In the genomic region with DNA sequence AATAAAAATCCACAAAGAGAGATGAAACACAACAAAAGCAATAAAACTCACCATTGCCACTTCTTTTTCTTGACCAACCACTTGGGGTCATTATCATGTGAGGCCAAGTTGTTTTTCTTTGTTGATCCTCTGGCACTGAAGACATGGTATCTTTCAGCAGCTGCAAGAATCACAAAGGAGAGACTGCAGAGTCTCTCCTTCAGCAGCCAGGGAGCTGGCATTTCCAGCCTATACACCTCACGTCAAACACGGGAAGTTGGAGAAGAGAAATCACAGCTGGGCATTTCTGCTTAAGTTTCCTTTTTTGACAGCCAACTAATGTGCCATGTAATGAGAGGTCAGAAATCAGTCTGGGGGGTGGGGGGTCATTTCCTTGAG, we compare ENCODE assay signal across 18 cellular contexts. TPM values are rescaled to one million over a fixed set of nuclear protein-coding genes. Genes with fewer than 3 reads are reported as not detected.
A peak's percentile ranks its signal among the peaks of the same experiment; 100 is the strongest.
DNase-seq lines count a peak whose midpoint lies in the region; ATAC-seq and TF ChIP-seq lines count a peak whose summit lies in the region.
"Had no signal": no experiment of that assay in that cellular context is flagged by ENCODE, and none has a peak within 500 bp of the region (broad histone marks: within the 10 kb centered on the region; RNA-seq: fewer than 3 reads in every experiment).

No MANE protein-coding gene starts in this region.

- H3K36me3 ChIP-seq in GM23338 (ENCODE audit: insufficient read depth) (no peaks in the 10 kb centered on the region), lower lobe of right lung (no peaks in the 10 kb centered on the region)

- H3K4me3 ChIP-seq in GM23338 = no peak overlapping the region
- no peak overlapping the region for H3K4me3 ChIP-seq in lower lobe of right lung

- H4K20me1 ChIP-seq in GM23338 (replicated peaks; ENCODE audit: insufficient read depth) = no peaks in the 10 kb centered on the region

- H3K36me3 Mint-ChIP-seq in GM23338 (ENCODE audit: low read depth) (peaks cover 10% of the 10 kb centered on the region), brain (peaks cover 4% of the 10 kb centered on the region)
- H3K36me3 Mint-ChIP-seq: CD4-positive, CD25-positive, alpha-beta regulatory T cell had no signal

- ATAC-seq in GM23338 = peak; percentile 61
- no peak for ATAC-seq in lower lobe of right lung
- ATAC-seq: PC-3 had no signal

- no peaks in the 10 kb centered on the region for H3K27me3 ChIP-seq in GM23338 (ENCODE audit: insufficient read depth)
- H3K27me3 ChIP-seq in lower lobe of right lung (ENCODE audit: low read depth) = no peaks in the 10 kb centered on the region

- H3K4me1 ChIP-seq in GM23338 (ENCODE audit: insufficient read depth) = peaks cover 24% of the 10 kb centered on the region
- no peaks in the 10 kb centered on the region for H3K4me1 ChIP-seq in lower lobe of right lung

- H3K79me2 ChIP-seq in GM23338 (replicated peaks; ENCODE audit: insufficient read depth) = no peaks in the 10 kb centered on the region

- H3K4me1 Mint-ChIP-seq in GM23338 (peaks cover 23% of the 10 kb centered on the region), brain (peaks cover 39% of the 10 kb centered on the region)
- H3K4me1 Mint-ChIP-seq: B cell had no signal

- H3K27ac ChIP-seq in GM23338 (ENCODE audit: low read depth) = no peak overlapping the region
- no peak overlapping the region for H3K27ac ChIP-seq in lower lobe of right lung

- intact Hi-C loops in lower lobe of right lung (cut with DNase I) = no loop called here

- H3K27ac Mint-ChIP-seq in GM23338 = no peak overlapping the region
- peak overlapping the region; percentile 24 to 77 (median 68) for H3K27ac Mint-ChIP-seq in brain
- H3K27ac Mint-ChIP-seq: B cell; CD4-positive, CD25-positive, alpha-beta regulatory T cell had no signal

- TF ChIP-seq CTCF in GM23338 (conservative IDR thresholded peaks at IDR 0.05; ENCODE audit: low read depth in 2 of 2) = no peak
- TF ChIP-seq CTCF in brain (conservative IDR thresholded peaks at IDR 0.05) = no peak
- no peak for TF ChIP-seq CTCF in lower lobe of right lung (IDR thresholded peaks at IDR 0.05)

- H3K27me3 Mint-ChIP-seq in GM23338 (ENCODE audit: insufficient read depth, low read depth, poor library complexity) (no peaks in the 10 kb centered on the region), brain (no peaks in the 10 kb centered on the region)
- H3K27me3 Mint-ChIP-seq: CD4-positive, CD25-positive, alpha-beta regulatory T cell had no signal

- peak overlapping the region; percentile 49; the same call in 1 of the 2 replicates for H2AFZ ChIP-seq in GM23338

- peaks cover 11% of the 10 kb centered on the region for H3K9me3 Mint-ChIP-seq in GM23338
- H3K9me3 Mint-ChIP-seq in brain = peaks cover 0 to 11% (median 7%) of the 10 kb centered on the region in 5 experiments

- H3F3A ChIP-seq in GM23338 (replicated peaks; ENCODE audit: low read depth) = no peaks in the 10 kb centered on the region

- H3K9me3 ChIP-seq in lower lobe of right lung = no peaks in the 10 kb centered on the region

- H3K4me2 ChIP-seq in GM23338 = no peak overlapping the region

- H3K4me3 Mint-ChIP-seq in GM23338 (no peak overlapping the region), brain (no peak overlapping the region)
- H3K4me3 Mint-ChIP-seq: B cell; CD4-positive, CD25-positive, alpha-beta regulatory T cell had no signal

- DNase-seq in GM23338 (ENCODE audit: low spot score) = peak; percentile 28
- peak; percentile 10 for DNase-seq in NCI-H69 (lab: John Stamatoyannopoulos, UW)
- DNase-seq in myocyte (ENCODE audit: low read depth) = peak; percentile 59
- no peak for DNase-seq in NCI-H226
- DNase-seq in GOT3 (lab: John Stamatoyannopoulos, UW) = no peak
- no peak for DNase-seq in stimulated activated CD4-positive, alpha-beta T cell treated with anti-CD3 and anti-CD28 coated beads, Interleukin-12 subunit alpha, Interleukin-12 subunit beta, amount 100 ng/mL, for 4 hours
- DNase-seq in lower lobe of right lung = no peak
- DNase-seq: CD4-positive, CD25-positive, alpha-beta regulatory T cell; COR-L47; HCEC 1CT; NCI-H1105 treated with DMSO at 0.1 percent for 48 hours; NCI-H2107; NCI-H345; NCI-H524 treated with DMSO at 0.1 percent for 48 hours; PC-3; SW 1271 had no signal

- H3K9me2 ChIP-seq in GM23338 (ENCODE audit: insufficient read depth) = peaks cover 14% of the 10 kb centered on the region; the same call in 1 of the 2 replicates

TF ChIP-seq in GM23338, 12 proteins besides CTCF, POLR2A, EP300 and RAD21:
- no peak for TF ChIP-seq NANOG (IDR thresholded peaks at IDR 0.05; ENCODE audit: borderline replicate concordance)
- no peak for TF ChIP-seq POLR2AphosphoS5 (IDR thresholded peaks at IDR 0.05; ENCODE audit: low read depth)
- TF ChIP-seq, protein P1, sequence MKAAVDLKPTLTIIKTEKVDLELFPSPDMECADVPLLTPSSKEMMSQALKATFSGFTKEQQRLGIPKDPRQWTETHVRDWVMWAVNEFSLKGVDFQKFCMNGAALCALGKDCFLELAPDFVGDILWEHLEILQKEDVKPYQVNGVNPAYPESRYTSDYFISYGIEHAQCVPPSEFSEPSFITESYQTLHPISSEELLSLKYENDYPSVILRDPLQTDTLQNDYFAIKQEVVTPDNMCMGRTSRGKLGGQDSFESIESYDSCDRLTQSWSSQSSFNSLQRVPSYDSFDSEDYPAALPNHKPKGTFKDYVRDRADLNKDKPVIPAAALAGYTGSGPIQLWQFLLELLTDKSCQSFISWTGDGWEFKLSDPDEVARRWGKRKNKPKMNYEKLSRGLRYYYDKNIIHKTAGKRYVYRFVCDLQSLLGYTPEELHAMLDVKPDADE (IDR thresholded peaks at IDR 0.05) = no peak
- TF ChIP-seq JUNB (IDR thresholded peaks at IDR 0.05; ENCODE audit: unreplicated experiment) = no peak
- no peak for TF ChIP-seq STAT1 (IDR thresholded peaks at IDR 0.05; ENCODE audit: unreplicated experiment)

RNA-seq across cellular contexts. Expression of a gene that starts 28.3 kb away (rescaled TPM):
- total RNA-seq in GM23338 (2014; rRNA removed; shearing (Covaris generic)) = 19.3 and 21.6 TPM in 2 replicates
- polyA plus RNA-seq in GM23338 (2016; fragmentation: Nextera tagmentation; extraction: Ambion mirVana) (11.6 and 11.7 TPM in 2 replicates), brain (ENCODE audit: insufficient read depth, low read depth, low replicate concordance) (11.5 TPM)
- total RNA-seq in myocyte (68.1 and 72.4 TPM in 2 replicates), lower lobe of right lung (12.2 TPM)
- polyA plus RNA-seq in myocyte (2012) = 27.4 TPM

Comparison
In these comparisons a context has a peak if more than half of its experiments do, and no peak if none do; other contexts are left out.
1. DNase-seq: peak in GM23338 (single experiment), NCI-H69 (single experiment) and myocyte (single experiment); none in NCI-H226 (single experiment), GOT3 (single experiment), stimulated activated CD4-positive, alpha-beta T cell treated with anti-CD3 and anti-CD28 coated beads, Interleukin-12 subunit alpha, Interleukin-12 subunit beta, amount 100 ng/mL, for 4 hours (single experiment) and lower lobe of right lung (single experiment).